16 cellular contexts compared by ENCODE assay signal in the genomic region with DNA sequence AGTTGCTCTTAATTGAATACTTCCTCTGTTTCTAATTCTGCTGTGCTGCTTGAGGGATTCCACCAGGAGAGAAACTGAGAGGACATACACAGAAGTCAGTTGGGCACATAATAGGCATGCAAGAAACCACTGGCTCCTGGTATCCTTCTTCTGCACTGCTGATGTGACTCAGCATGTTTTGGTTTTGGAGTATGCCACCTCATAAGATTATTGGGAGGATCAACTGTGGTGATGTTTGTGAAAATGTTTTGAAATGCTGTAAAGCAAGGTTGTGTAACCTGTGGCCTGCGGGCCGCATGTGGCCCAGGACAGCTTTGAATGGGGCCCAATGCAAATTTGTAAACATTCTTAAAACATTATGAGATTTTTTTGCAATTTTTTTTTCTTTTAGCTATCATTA.
DNase-seq lines count a peak whose midpoint lies in the region; ATAC-seq and TF ChIP-seq lines count a peak whose summit lies in the region.
"Had no signal": no experiment of that assay in that cellular context is flagged by ENCODE, and none has a peak within 500 bp of the region (broad histone marks: within the 10 kb centered on the region; RNA-seq: fewer than 3 reads in every experiment).

No MANE protein-coding gene starts in this region.

- no peaks in the 10 kb centered on the region for H3K79me2 ChIP-seq in mammary epithelial cell (ENCODE audit: insufficient read depth, low read length)

- no peak overlapping the region for H3K4me2 ChIP-seq in mammary epithelial cell (ENCODE audit: insufficient read depth, low read depth, low read length)

- H3K27ac Mint-ChIP-seq in activated T-cell treated with anti-CD3 and anti-CD28 coated beads, Interleukin-2, amount 50 U/mL, for 24 hours = no peak overlapping the region
- H3K27ac Mint-ChIP-seq: activated CD4-positive, alpha-beta T cell treated with anti-CD3 and anti-CD28 coated beads for 36 hours; memory B cell; progenitor cell of endocrine pancreas had no signal

- no peaks in the 10 kb centered on the region for H3K9me3 Mint-ChIP-seq in activated T-cell treated with anti-CD3 and anti-CD28 coated beads, Interleukin-2, amount 50 U/mL, for 24 hours

- dilution Hi-C loops in mammary epithelial cell (cut with HindIII; ENCODE audit: low sequenced_read_pairs) = no loop called here

- no peaks in the 10 kb centered on the region for H3K36me3 Mint-ChIP-seq in activated T-cell treated with anti-CD3 and anti-CD28 coated beads, Interleukin-2, amount 50 U/mL, for 24 hours (ENCODE audit: low read depth)
- H3K36me3 Mint-ChIP-seq: memory B cell had no signal

- no peak overlapping the region for H3K4me3 Mint-ChIP-seq in activated T-cell treated with anti-CD3 and anti-CD28 coated beads, Interleukin-2, amount 50 U/mL, for 24 hours
- H3K4me3 Mint-ChIP-seq: activated CD4-positive, alpha-beta T cell treated with anti-CD3 and anti-CD28 coated beads for 36 hours; memory B cell had no signal

- H3K4me1 ChIP-seq in mammary epithelial cell (ENCODE audit: insufficient read depth, low read length) = peaks cover 7% of the 10 kb centered on the region
- no peaks in the 10 kb centered on the region for H3K4me1 ChIP-seq in gastroesophageal sphincter
- H3K4me1 ChIP-seq: thyroid gland had no signal

- no peak overlapping the region for H3K4me3 ChIP-seq in mammary epithelial cell (replicated peaks in 1 of 3; ENCODE audit: insufficient read depth in 1 of 3, low read depth in 2 of 3, low read length in 3 of 3)
- H3K4me3 ChIP-seq in gastroesophageal sphincter = no peak overlapping the region
- H3K4me3 ChIP-seq: thyroid gland had no signal

- H2AFZ ChIP-seq in mammary epithelial cell (ENCODE audit: low read depth, low read length) = no peak overlapping the region

- no peak overlapping the region for H3K9ac ChIP-seq in mammary epithelial cell (ENCODE audit: insufficient read depth, low read length)

- ATAC-seq in GM21825 (IDR thresholded peaks at IDR 0.05; ENCODE audit: unreplicated experiment) (no peak), gastroesophageal sphincter (no peak)
- ATAC-seq: activated CD4-positive, alpha-beta T cell treated with anti-CD3 and anti-CD28 coated beads for 36 hours had no signal

- TF ChIP-seq CTCF in mammary epithelial cell (conservative IDR thresholded peaks at IDR 0.05 in 1 of 2, IDR thresholded peaks at IDR 0.05 in 1 of 2; ENCODE audit: extremely low read depth in 1 of 2, insufficient read depth in 1 of 2, low read depth in 1 of 2, low read length in 2 of 2) = no peak
- TF ChIP-seq CTCF in gastroesophageal sphincter (IDR thresholded peaks at IDR 0.05) = no peak

- H3K9me3 ChIP-seq in mammary epithelial cell (replicated peaks; ENCODE audit: insufficient read depth, low read length) = no peaks in the 10 kb centered on the region
- H3K9me3 ChIP-seq in gastroesophageal sphincter = no peaks in the 10 kb centered on the region
- H3K9me3 ChIP-seq: thyroid gland had no signal

- H3K36me3 ChIP-seq in mammary epithelial cell (ENCODE audit: insufficient read depth, low read length) (no peaks in the 10 kb centered on the region), gastroesophageal sphincter (no peaks in the 10 kb centered on the region)
- H3K36me3 ChIP-seq: thyroid gland had no signal

- no peaks in the 10 kb centered on the region for H3K27me3 Mint-ChIP-seq in activated T-cell treated with anti-CD3 and anti-CD28 coated beads, Interleukin-2, amount 50 U/mL, for 24 hours
- H3K27me3 Mint-ChIP-seq: activated CD4-positive, alpha-beta T cell treated with anti-CD3 and anti-CD28 coated beads for 36 hours; progenitor cell of endocrine pancreas had no signal

- CTCF ChIA-PET in mammary epithelial cell (lab: Charles Lee; ENCODE audit: low non-redundant PET) = no interaction called here

- H3K27me3 ChIP-seq in mammary epithelial cell (ENCODE audit: insufficient read depth, low read length) (no peaks in the 10 kb centered on the region), gastroesophageal sphincter (no peaks in the 10 kb centered on the region)
- H3K27me3 ChIP-seq: thyroid gland had no signal

- TF ChIP-seq EP300 in gastroesophageal sphincter (IDR thresholded peaks at IDR 0.05) = no peak

- intact Hi-C loops in mammary epithelial cell (cut with micrococcal nuclease) = no loop called here

- no TSS peak for BruUV-seq in mammary epithelial cell (replicated peaks; lab: Mats Ljungman, UMichigan)

- in situ Hi-C loops in mammary epithelial cell (cut with MboI; ENCODE audit: low sequenced_read_pairs in 2 of 2) = no loop called here

- H3K4me1 Mint-ChIP-seq in activated T-cell treated with anti-CD3 and anti-CD28 coated beads, Interleukin-2, amount 50 U/mL, for 24 hours (ENCODE audit: low read depth) = no peaks in the 10 kb centered on the region
- H3K4me1 Mint-ChIP-seq: activated CD4-positive, alpha-beta T cell treated with anti-CD3 and anti-CD28 coated beads for 36 hours; memory B cell had no signal

- TF ChIP-seq POLR2A in gastroesophageal sphincter (IDR thresholded peaks at IDR 0.05) = no peak

- H4K20me1 ChIP-seq in mammary epithelial cell (ENCODE audit: insufficient read depth, low read length) = no peaks in the 10 kb centered on the region

- 40% methylated on average over 2 of the region's 2 CpGs for WGBS in mammary epithelial cell (ENCODE audit: low coverage, missing lambda C conversion rate)
- WGBS in gastroesophageal sphincter (ENCODE audit: low coverage in 1 of 2), 2 donors = 79 to 100% methylated on average over 2 of the region's 2 CpGs

- DNase-seq in EL (peak; percentile 44), MV-4-11 (lab: John Stamatoyannopoulos, UW) (peak; percentile 88), mammary epithelial cell (peak; percentile 88), myocyte (ENCODE audit: low read depth) (peak; percentile 76), C1 segment of cervical spinal cord (lab: John Stamatoyannopoulos, UW) (no peak)
- DNase-seq in activated T-cell treated with anti-CD3 and anti-CD28 coated beads, Interleukin-2, amount 50 U/mL, for 24 hours = no peak
- DNase-seq: activated CD4-positive, alpha-beta T cell treated with anti-CD3 and anti-CD28 coated beads for 36 hours; activated effector memory CD4-positive, alpha-beta T cell treated with anti-CD3 and anti-CD28 coated beads, Interleukin-2, amount 50 U/mL, for 16 hours; cerebellar nuclear complex; NCI-H2107; SHP77; thyroid gland had no signal

- no peak overlapping the region for H3K27ac ChIP-seq in mammary epithelial cell (ENCODE audit: insufficient read depth, low read depth, low read length)
- H3K27ac ChIP-seq in gastroesophageal sphincter = no peak overlapping the region
- H3K27ac ChIP-seq: thyroid gland had no signal

Comparison
In these comparisons a context has a peak if more than half of its experiments do, and no peak if none do; other contexts are left out.
1. DNase-seq: peak in EL (single experiment), MV-4-11 (single experiment), mammary epithelial cell (single experiment) and myocyte (single experiment); none in C1 segment of cervical spinal cord (0 of 14) and activated T-cell treated with anti-CD3 and anti-CD28 coated beads, Interleukin-2, amount 50 U/mL, for 24 hours (single experiment).